27 cellular contexts compared by ENCODE assay signal in genomic region chr4:189033801-189034347, GRCh38.
"Had no signal": no experiment of that assay in that cellular context is flagged by ENCODE, and none has a peak within 500 bp of the region (broad histone marks: within the 10 kb centered on the region; RNA-seq: fewer than 3 reads in every experiment).

No MANE protein-coding gene starts in this region.

- H3K4me3 ChIP-seq: adrenal gland, body of pancreas, breast epithelium, SJCRH30, SK-N-MC had no signal

- DNase-seq: activated B cell treated with CpG ODN at 0.5 μM for 24 hours; activated CD4-positive, alpha-beta memory T cell treated with anti-CD3 and anti-CD28 coated beads for 36 hours; activated CD4-positive, alpha-beta T cell treated with anti-CD3 and anti-CD28 coated beads for 4 hours; activated CD4-positive, alpha-beta T cell treated with anti-CD3 and anti-CD28 coated beads, Interleukin-2, amount 50 U/mL, for 1 hour; activated CD4-positive, CD25-positive, alpha-beta regulatory T cell treated with anti-CD3 and anti-CD28 coated beads, Interleukin-2, amount 50 U/mL, for 72 hours; activated CD8-positive, alpha-beta memory T cell treated with anti-CD3 and anti-CD28 coated beads, Interleukin-2, amount 50 U/mL, for 4 hours; activated gamma-delta T cell treated with Interleukin-2 at 50 U/mL for 16 hours; activated naive CD4-positive, alpha-beta T cell treated with anti-CD3 and anti-CD28 coated beads for 36 hours; activated T-cell treated with anti-CD3 and anti-CD28 coated beads for 4 hours; activated T-cell treated with anti-CD3 and anti-CD28 coated beads, Interleukin-2, amount 50 U/mL, for 4 hours; adrenal gland; body of pancreas; caudate nucleus; cerebellar nuclear complex; KG1; MM.1S; NCI-H1105 treated with DMSO at 0.1 percent for 48 hours; NCI-H1436; NCI-H1694; NCI-H1930; NCI-H345; NCI-H524 treated with DMSO at 0.1 percent for 48 hours; NK-92 treated with Interleukin-12 subunit alpha and Interleukin-12 subunit beta, amount 100 ng/mL, for 24 hours; SHP77; SJCRH30 had no signal

- H3K9me3 ChIP-seq: adrenal gland, body of pancreas, breast epithelium, SJCRH30 had no signal

- H3K27me3 ChIP-seq: adrenal gland, body of pancreas, breast epithelium, SJCRH30 had no signal

- H3K27ac ChIP-seq: adrenal gland, body of pancreas, breast epithelium, SJCRH30, SK-N-MC had no signal

- H3K4me1 ChIP-seq: adrenal gland, body of pancreas, breast epithelium, SJCRH30 had no signal

- H3K36me3 ChIP-seq: adrenal gland, breast epithelium, SJCRH30 had no signal
